ENCODE assay signal across 11 cellular contexts in genomic region chr3:83150896-83151295, GRCh38.
"Had no signal": no experiment of that assay in that cellular context is flagged by ENCODE, and none has a peak within 500 bp of the region (broad histone marks: within the 10 kb centered on the region; RNA-seq: fewer than 3 reads in every experiment).

No MANE protein-coding gene starts in this region.

- ATAC-seq: GM23338, HCT116 had no signal

- H3K9me3 ChIP-seq: HAP-1 had no signal

- H3K4me3 Mint-ChIP-seq: GM23338, H9, HFFc6 had no signal

- H3K9ac ChIP-seq: GM23248 had no signal

- H3K27ac Mint-ChIP-seq: GM23338, H9, HFFc6 had no signal

- H3K9me3 Mint-ChIP-seq: GM23338, H9 had no signal

- DNase-seq: GM23248, GOT3, H7, H9, HCEC 1CT, HFFc6 had no signal

- H3K4me3 ChIP-seq: GM23248, GM23338, HAP-1 had no signal

- H3K4me2 ChIP-seq: GM23338 had no signal

- H3K4me1 ChIP-seq: HAP-1 had no signal

- H3K4me1 Mint-ChIP-seq: GM23338, H9 had no signal

- H3K27ac ChIP-seq: GM23248 had no signal

- H2AFZ ChIP-seq: GM23248, GM23338 had no signal

- H3K36me3 ChIP-seq: HAP-1 had no signal

- FAIRE-seq: H1, H54 had no signal
